8 cellular contexts compared by ENCODE assay signal in the genomic region with DNA sequence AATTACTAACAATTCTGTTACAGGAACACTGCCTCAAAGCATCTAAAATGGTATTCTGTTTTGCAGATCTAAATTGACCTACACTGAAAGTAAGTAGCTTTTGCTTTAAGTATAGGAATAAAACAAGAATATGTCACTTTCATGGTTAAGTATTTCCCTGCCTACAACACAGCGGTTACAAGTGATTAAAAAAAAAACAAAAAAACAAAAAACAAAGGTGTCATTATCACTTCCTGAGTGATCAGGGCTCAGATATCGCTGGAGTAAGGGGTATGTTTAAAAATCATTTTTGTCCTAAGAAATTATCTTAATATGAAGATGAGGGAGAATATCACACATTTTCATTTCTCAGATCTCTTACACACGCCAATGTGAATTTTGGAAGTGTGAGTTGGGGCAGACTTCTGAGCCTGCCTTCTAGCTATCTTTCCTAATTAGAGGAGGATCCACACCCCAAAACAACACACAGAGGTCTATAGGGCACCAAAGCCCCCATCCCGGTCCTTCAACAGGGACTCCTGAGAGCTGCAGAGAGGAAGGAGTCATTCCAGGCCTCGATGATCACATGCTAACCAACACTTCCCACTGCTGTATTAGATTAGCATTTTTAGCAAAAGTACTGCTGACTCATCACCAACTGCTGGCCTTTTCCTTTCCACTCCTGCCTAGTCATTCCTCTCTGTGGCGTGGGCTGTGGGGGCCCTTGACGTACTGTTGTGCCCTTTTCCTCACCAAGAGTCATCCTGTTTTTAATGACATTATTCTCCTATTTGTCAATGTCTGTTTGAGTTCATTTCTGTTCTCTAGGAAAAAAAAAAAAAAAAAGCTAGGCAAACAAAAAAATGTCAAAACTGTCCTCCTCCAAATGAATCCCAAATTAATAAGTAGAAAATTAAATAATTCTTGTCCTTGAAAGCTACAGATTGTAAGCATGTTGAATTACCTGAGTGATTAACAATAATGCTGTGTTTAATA. TPM values are rescaled to one million over a fixed set of nuclear protein-coding genes. Genes with fewer than 3 reads are reported as not detected.
DNase-seq lines count a peak whose midpoint lies in the region; ATAC-seq and TF ChIP-seq lines count a peak whose summit lies in the region.

No MANE protein-coding gene starts in this region.

- H3K36me3 Mint-ChIP-seq in CD8-positive, alpha-beta T cell = peaks cover 13% of the 10 kb centered on the region
- no peaks in the 10 kb centered on the region for H3K36me3 Mint-ChIP-seq in activated T-helper 17 cell treated with anti-CD3 and anti-CD28 coated beads, Interleukin-2, amount 50 U/mL, for 72 hours (ENCODE audit: low read depth)

- H3K4me1 ChIP-seq in CD8-positive, alpha-beta T cell (ENCODE audit: insufficient read depth, low read length) = no peaks in the 10 kb centered on the region
- peaks cover 0 to 3% (median 0%) of the 10 kb centered on the region in 4 donors for H3K4me1 ChIP-seq in sigmoid colon

- in situ Hi-C loops in KBM-7 (cut with MboI; ENCODE audit: low pct_unique_long_range_greater_than_20kb, low sequenced_read_pairs) = no loop called here

- H3K27me3 ChIP-seq in CD8-positive, alpha-beta T cell (ENCODE audit: insufficient read depth, low read length) = no peaks in the 10 kb centered on the region
- no peaks in the 10 kb centered on the region for H3K27me3 ChIP-seq in sigmoid colon

- intact Hi-C loops in CD8-positive, alpha-beta T cell (cut with DNase I, micrococcal nuclease) = no loop called here
- intact Hi-C loops in head of caudate nucleus (cut with DNase I) (no loop called here), sigmoid colon (cut with DNase I) (no loop called here)

- no peak for DNase-seq in CD8-positive, alpha-beta T cell
- peak; percentile 71 for DNase-seq in KBM-7
- DNase-seq in head of caudate nucleus = peak; percentile 44 to 92 (median 71)
- DNase-seq in renal cortical epithelial cell (ENCODE audit: low read depth) = peak; percentile 95
- DNase-seq in SW480 (ENCODE audit: low spot score) = no peak
- DNase-seq in sigmoid colon = no peak

- H3K27ac ChIP-seq in CD8-positive, alpha-beta T cell (ENCODE audit: low read depth, low read length) = no peak overlapping the region
- peak overlapping the region in 1 of 4 donors; percentile 21 for H3K27ac ChIP-seq in sigmoid colon

- TF ChIP-seq POLR2A in sigmoid colon (IDR thresholded peaks at IDR 0.05) = no peak

- POLR2A ChIA-PET in CD8-positive, alpha-beta T cell (lab: Charles Lee) = no interaction called here

- H3K4me3 Mint-ChIP-seq in CD8-positive, alpha-beta T cell = no peak overlapping the region
- peak overlapping the region; percentile 55 for H3K4me3 Mint-ChIP-seq in activated T-helper 17 cell treated with anti-CD3 and anti-CD28 coated beads, Interleukin-2, amount 50 U/mL, for 72 hours

- peak; percentile 36 for ATAC-seq in CD8-positive, alpha-beta T cell
- peak; percentile 85 for ATAC-seq in GM21447 (IDR thresholded peaks at IDR 0.05; ENCODE audit: unreplicated experiment)
- peak; percentile 93 for ATAC-seq in activated T-helper 17 cell treated with anti-CD3 and anti-CD28 coated beads, Interleukin-2, amount 50 U/mL, for 72 hours (replicated peaks)

- H3K27me3 Mint-ChIP-seq in CD8-positive, alpha-beta T cell (ENCODE audit: low read depth) = no peaks in the 10 kb centered on the region
- H3K27me3 Mint-ChIP-seq in activated T-helper 17 cell treated with anti-CD3 and anti-CD28 coated beads, Interleukin-2, amount 50 U/mL, for 72 hours = no peaks in the 10 kb centered on the region

- no peaks in the 10 kb centered on the region for H3K36me3 ChIP-seq in CD8-positive, alpha-beta T cell (ENCODE audit: insufficient read depth, low read length)
- H3K36me3 ChIP-seq in sigmoid colon = no peaks in the 10 kb centered on the region

- no peaks in the 10 kb centered on the region for H3K9me3 ChIP-seq in CD8-positive, alpha-beta T cell (ENCODE audit: low read length)
- peaks cover 0 to 4% (median 0%) of the 10 kb centered on the region in 4 donors for H3K9me3 ChIP-seq in sigmoid colon

- H3K4me1 Mint-ChIP-seq in CD8-positive, alpha-beta T cell (ENCODE audit: low read depth) = peaks cover 14% of the 10 kb centered on the region
- peaks cover 13% of the 10 kb centered on the region for H3K4me1 Mint-ChIP-seq in activated T-helper 17 cell treated with anti-CD3 and anti-CD28 coated beads, Interleukin-2, amount 50 U/mL, for 72 hours

- CTCF ChIA-PET in CD8-positive, alpha-beta T cell (lab: Charles Lee) = interaction anchor here (0.8 kb wide), 1 partner anchor 670 kb away, joined by 4 read pairs; no protein-coding TSS in a partner anchor

- TF ChIP-seq CTCF in CD8-positive, alpha-beta T cell (IDR thresholded peaks at IDR 0.05) = no peak
- no peak for TF ChIP-seq CTCF in sigmoid colon (IDR thresholded peaks at IDR 0.05)

- peak overlapping the region; percentile 76 for H3K27ac Mint-ChIP-seq in CD8-positive, alpha-beta T cell
- peak overlapping the region; percentile 86 for H3K27ac Mint-ChIP-seq in activated T-helper 17 cell treated with anti-CD3 and anti-CD28 coated beads, Interleukin-2, amount 50 U/mL, for 72 hours

- H3K4me3 ChIP-seq in CD8-positive, alpha-beta T cell (ENCODE audit: low read depth, low read length) = no peak overlapping the region
- H3K4me3 ChIP-seq in sigmoid colon = no peak overlapping the region

- TF ChIP-seq EP300 in sigmoid colon (IDR thresholded peaks at IDR 0.05) = no peak

- 41 to 42% methylated on average over 7 of the region's 7 CpGs for WGBS in sigmoid colon, 2 donors

- peaks cover 8% of the 10 kb centered on the region for H3K9me3 Mint-ChIP-seq in CD8-positive, alpha-beta T cell
- peaks cover 4% of the 10 kb centered on the region for H3K9me3 Mint-ChIP-seq in activated T-helper 17 cell treated with anti-CD3 and anti-CD28 coated beads, Interleukin-2, amount 50 U/mL, for 72 hours

RNA-seq across cellular contexts. Expression of a gene that starts 31.2 kb away (rescaled TPM):
- 1 to 10 TPM in 1 of 2 experiments, under 1 TPM in 1; 0.39 to 1.4 TPM for total RNA-seq in CD8-positive, alpha-beta T cell
- under 1 TPM; 0.58 to 0.77 TPM for total RNA-seq in activated T-helper 17 cell treated with anti-CD3 and anti-CD28 coated beads, Interleukin-2, amount 50 U/mL, for 72 hours
- total RNA-seq in renal cortical epithelial cell = 12.2 and 13.7 TPM in 2 replicates
- total RNA-seq in sigmoid colon = 10 to 100 TPM in 3 of 4 donors, 1 to 10 TPM in 1; 7.7 to 17.2 (median 12.3) TPM
- 1 to 10 TPM; 6.0 to 9.6 (median 6.6) TPM for polyA plus RNA-seq in sigmoid colon

Comparison
In these comparisons a context has a peak if more than half of its experiments do, and no peak if none do; other contexts are left out.
1. ATAC-seq: peak in every context shown above with its lines; median percentile 93 in activated T-helper 17 cell treated with anti-CD3 and anti-CD28 coated beads, Interleukin-2, amount 50 U/mL, for 72 hours; 85 in GM21447; 36 in CD8-positive, alpha-beta T cell.
2. DNase-seq: peak in KBM-7 (single experiment), head of caudate nucleus (42 of 42) and renal cortical epithelial cell (single experiment); none in CD8-positive, alpha-beta T cell (0 of 7), SW480 (single experiment) and sigmoid colon (single experiment).